ENCODE assay signal across 26 cellular contexts in the genomic region with DNA sequence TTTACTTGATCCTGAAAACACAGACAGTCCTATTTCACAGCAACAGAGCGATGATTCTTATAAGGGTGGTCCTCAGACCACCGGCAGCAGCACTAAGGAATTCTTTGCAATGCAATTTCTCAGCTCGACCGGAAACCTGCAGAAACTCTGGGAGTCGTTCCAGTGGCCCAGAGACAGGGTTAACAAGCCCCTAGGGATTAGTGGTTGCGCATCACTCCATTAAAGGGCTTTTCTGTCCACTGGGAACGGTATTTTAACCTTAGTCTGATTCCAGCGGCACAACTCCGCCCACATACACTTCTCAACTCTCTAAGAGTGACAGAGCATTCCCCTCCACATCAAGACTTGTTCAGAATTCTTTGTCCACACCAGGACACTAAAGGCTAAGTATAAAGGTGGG.
"Had no signal": no experiment of that assay in that cellular context is flagged by ENCODE, and none has a peak within 500 bp of the region (broad histone marks: within the 10 kb centered on the region; RNA-seq: fewer than 3 reads in every experiment).

No MANE protein-coding gene starts in this region.

- H3K27me3 Mint-ChIP-seq: activated CD4-positive, alpha-beta T cell treated with anti-CD3 and anti-CD28 coated beads, Interleukin-2, amount 10 ng/mL, durations not matched to agents 24 days and 14 days; activated CD8-positive, alpha-beta memory T cell treated with anti-CD3 and anti-CD28 coated beads, Interleukin-2, amount 10 ng/mL, durations not matched to agents 7 days and 5 days; activated naive CD4-positive, alpha-beta T cell treated with anti-CD3 and anti-CD28 coated beads, Interleukin-2, amount 50 U/mL, for 24 hours; activated T-cell treated with anti-CD3 and anti-CD28 coated beads, Interleukin-2, amount 50 U/mL, for 24 hours; brain; T-helper 17 cell had no signal

- H3K27ac ChIP-seq: ascending aorta, cardiac muscle cell had no signal

- H3K9me3 ChIP-seq: ascending aorta, MG63 had no signal

- H3K27me3 ChIP-seq: ascending aorta, cardiac muscle cell, MG63 had no signal

- H3K4me3 Mint-ChIP-seq: activated CD4-positive, alpha-beta T cell treated with anti-CD3 and anti-CD28 coated beads, Interleukin-2, amount 10 ng/mL, durations not matched to agents 24 days and 14 days; activated CD8-positive, alpha-beta memory T cell treated with anti-CD3 and anti-CD28 coated beads, Interleukin-2, amount 10 ng/mL, durations not matched to agents 7 days and 5 days; activated naive CD4-positive, alpha-beta T cell treated with anti-CD3 and anti-CD28 coated beads, Interleukin-2, amount 50 U/mL, for 24 hours; activated T-cell treated with anti-CD3 and anti-CD28 coated beads, Interleukin-2, amount 50 U/mL, for 24 hours; activated T-helper 1 cell treated with anti-CD3 and anti-CD28 coated beads, Interleukin-12 subunit alpha, Interleukin-12 subunit beta, Interleukin-2, Interleukin-4 antibody, amounts not matched to agents 30 ng/mL and 10 ng/mL and 1 ng/mL, durations not matched to agents 14 hours and 24 hours and 36 hours; brain; T-helper 17 cell; WTC11 had no signal

- H3K36me3 ChIP-seq: ascending aorta, cardiac muscle cell, MG63 had no signal

- DNase-seq: activated CD4-positive, alpha-beta T cell treated with anti-CD3 and anti-CD28 coated beads for 1 hour; activated CD4-positive, alpha-beta T cell treated with anti-CD3 and anti-CD28 coated beads, Interleukin-2, amount 10 ng/mL, durations not matched to agents 24 days and 14 days; activated CD4-positive, alpha-beta T cell treated with anti-CD3 and anti-CD28 coated beads, Interleukin-2, amount 50 U/mL, for 48 hours; activated CD8-positive, alpha-beta memory T cell treated with anti-CD3 and anti-CD28 coated beads, Interleukin-2, amount 10 ng/mL, durations not matched to agents 7 days and 5 days; activated effector memory CD4-positive, alpha-beta T cell treated with Interleukin-2 at 50 U/mL for 16 hours; activated naive CD4-positive, alpha-beta T cell; activated T-cell treated with anti-CD3 and anti-CD28 coated beads, Interleukin-2, amount 50 U/mL, for 24 hours; KG1; MG63; MV-4-11; NCI-H1105; NCI-H1436 treated with DMSO at 0.1 percent for 48 hours; NCI-H187; NCI-H2081; NCI-H2171 treated with DMSO at 0.1 percent for 48 hours; NCI-H226; NCI-H526 treated with DMSO at 0.1 percent for 48 hours; SHP77; T-helper 17 cell; T-helper 9 cell had no signal

- H3K4me3 ChIP-seq: ascending aorta, cardiac muscle cell, MG63 had no signal

- H3K36me3 Mint-ChIP-seq: activated CD8-positive, alpha-beta memory T cell treated with anti-CD3 and anti-CD28 coated beads, Interleukin-2, amount 10 ng/mL, durations not matched to agents 7 days and 5 days; activated naive CD4-positive, alpha-beta T cell treated with anti-CD3 and anti-CD28 coated beads, Interleukin-2, amount 50 U/mL, for 24 hours; brain had no signal

- H3K27ac Mint-ChIP-seq: activated CD4-positive, alpha-beta T cell treated with anti-CD3 and anti-CD28 coated beads, Interleukin-2, amount 10 ng/mL, durations not matched to agents 24 days and 14 days; activated CD8-positive, alpha-beta memory T cell treated with anti-CD3 and anti-CD28 coated beads, Interleukin-2, amount 10 ng/mL, durations not matched to agents 7 days and 5 days; activated naive CD4-positive, alpha-beta T cell treated with anti-CD3 and anti-CD28 coated beads, Interleukin-2, amount 50 U/mL, for 24 hours; activated T-cell treated with anti-CD3 and anti-CD28 coated beads, Interleukin-2, amount 50 U/mL, for 24 hours; activated T-helper 1 cell treated with anti-CD3 and anti-CD28 coated beads, Interleukin-12 subunit alpha, Interleukin-12 subunit beta, Interleukin-2, Interleukin-4 antibody, amounts not matched to agents 30 ng/mL and 10 ng/mL and 1 ng/mL, durations not matched to agents 14 hours and 24 hours and 36 hours; brain; T-helper 17 cell; WTC11 had no signal

- H3K4me1 ChIP-seq: ascending aorta had no signal

- H3K4me1 Mint-ChIP-seq: activated CD4-positive, alpha-beta T cell treated with anti-CD3 and anti-CD28 coated beads, Interleukin-2, amount 10 ng/mL, durations not matched to agents 24 days and 14 days; activated CD8-positive, alpha-beta memory T cell treated with anti-CD3 and anti-CD28 coated beads, Interleukin-2, amount 10 ng/mL, durations not matched to agents 7 days and 5 days; activated naive CD4-positive, alpha-beta T cell treated with anti-CD3 and anti-CD28 coated beads, Interleukin-2, amount 50 U/mL, for 24 hours; brain; T-helper 17 cell; WTC11 had no signal

- ATAC-seq: activated CD8-positive, alpha-beta memory T cell treated with anti-CD3 and anti-CD28 coated beads, Interleukin-2, amount 10 ng/mL, durations not matched to agents 7 days and 5 days; T-helper 17 cell; WTC11 had no signal

- H3K9me3 Mint-ChIP-seq: activated CD4-positive, alpha-beta T cell treated with anti-CD3 and anti-CD28 coated beads, Interleukin-2, amount 10 ng/mL, durations not matched to agents 24 days and 14 days; activated T-helper 1 cell treated with anti-CD3 and anti-CD28 coated beads, Interleukin-12 subunit alpha, Interleukin-12 subunit beta, Interleukin-2, Interleukin-4 antibody, amounts not matched to agents 30 ng/mL and 10 ng/mL and 1 ng/mL, durations not matched to agents 14 hours and 24 hours and 36 hours had no signal
